21 cellular contexts compared by ENCODE assay signal in the genomic region with DNA sequence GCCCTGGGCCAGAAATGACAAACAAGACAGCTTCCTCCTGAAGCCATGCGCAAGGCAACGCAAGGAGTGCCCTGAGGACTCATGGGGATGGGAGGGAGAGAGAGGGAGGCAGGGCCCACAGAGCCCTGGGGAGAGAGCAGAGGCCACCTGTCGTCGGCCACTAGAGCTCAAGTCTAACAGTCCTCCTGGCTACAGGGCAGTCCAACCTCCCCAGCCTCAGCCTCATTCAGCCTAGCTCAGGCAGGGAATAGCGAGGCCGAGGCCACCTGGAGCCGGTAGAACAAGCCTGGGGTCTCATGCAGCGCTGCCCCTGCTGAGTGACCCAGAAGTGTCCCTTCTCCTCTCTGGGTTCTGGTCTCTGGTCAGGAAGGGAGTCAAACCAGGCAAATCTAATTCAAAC.
DNase-seq lines count a peak whose midpoint lies in the region; ATAC-seq and TF ChIP-seq lines count a peak whose summit lies in the region.
"Had no signal": no experiment of that assay in that cellular context is flagged by ENCODE, and none has a peak within 500 bp of the region (broad histone marks: within the 10 kb centered on the region; RNA-seq: fewer than 3 reads in every experiment).

No MANE protein-coding gene starts in this region.

- H3K4me3 Mint-ChIP-seq in T-helper 17 cell: peak overlapping the region; percentile 82

- H3K27ac Mint-ChIP-seq in T-helper 17 cell: peak overlapping the region; percentile 100

- H3K27me3 Mint-ChIP-seq in T-helper 17 cell: no peaks in the 10 kb centered on the region

- DNase-seq in Right ventricle myocardium inferior (ENCODE audit: missing footprints): peak; percentile 62
- no peak for DNase-seq in right atrium auricular region (ENCODE audit: low spot score)
- DNase-seq in T-helper 17 cell: no peak
- no peak for DNase-seq in effector memory CD4-positive, alpha-beta T cell
- DNase-seq in coronary artery (ENCODE audit: low spot score): no peak
- no peak for DNase-seq in stimulated activated CD4-positive, alpha-beta T cell treated with anti-CD3 and anti-CD28 coated beads, Interleukin-4, amount 100 ng/mL, for 4 hours
- DNase-seq: anterior cingulate cortex, GDM1, KBM-7, MV-4-11, NCI-H2029 treated with DMSO at 0.1 percent for 48 hours, NCI-H446 treated with DMSO at 0.1 percent for 48 hours, SHP77 treated with DMSO at 0.1 percent for 48 hours, T-helper 9 cell, uterus had no signal

- H3K27me3 ChIP-seq in right atrium auricular region: no peaks in the 10 kb centered on the region
- H3K27me3 ChIP-seq in effector memory CD4-positive, alpha-beta T cell (replicated peaks; ENCODE audit: control insufficient read depth, insufficient read depth, low read length, poor library complexity, severe bottlenecking): no peaks in the 10 kb centered on the region
- H3K27me3 ChIP-seq: uterus had no signal

- intact Hi-C loops in Right ventricle myocardium inferior (cut with DNase I): no loop called here

- H3K27ac ChIP-seq in right atrium auricular region: no peak overlapping the region
- peak overlapping the region; percentile 88 for H3K27ac ChIP-seq in effector memory CD4-positive, alpha-beta T cell (ENCODE audit: insufficient read depth, low read length, poor library complexity, severe bottlenecking)
- no peak overlapping the region for H3K27ac ChIP-seq in coronary artery
- H3K27ac ChIP-seq: heart left ventricle, parathyroid adenoma, uterus had no signal

- H3K4me1 ChIP-seq in right atrium auricular region: no peaks in the 10 kb centered on the region
- H3K4me1 ChIP-seq in effector memory CD4-positive, alpha-beta T cell (ENCODE audit: control insufficient read depth, insufficient read depth, low read length, poor library complexity, severe bottlenecking): peaks cover 93% of the 10 kb centered on the region
- H3K4me1 ChIP-seq: parathyroid adenoma, uterus had no signal

- H3K9me3 ChIP-seq in right atrium auricular region: no peaks in the 10 kb centered on the region
- H3K9me3 ChIP-seq in T-helper 17 cell (ENCODE audit: control insufficient read depth, low read length, poor library complexity, severe bottlenecking): no peaks in the 10 kb centered on the region
- H3K9me3 ChIP-seq in effector memory CD4-positive, alpha-beta T cell (ENCODE audit: control insufficient read depth, low read length): no peaks in the 10 kb centered on the region
- H3K9me3 ChIP-seq: heart left ventricle, uterus had no signal

- ATAC-seq in Right ventricle myocardium inferior (no peak), T-helper 17 cell (no peak), HG02571 (IDR thresholded peaks at IDR 0.05; ENCODE audit: unreplicated experiment) (no peak)
- ATAC-seq: activated CD4-positive, CD25-positive, alpha-beta regulatory T cell treated with anti-CD3 and anti-CD28 coated beads, Interleukin-2, amount 50 U/mL, for 24 hours; GM12878; HCT116; heart left ventricle had no signal

- TF ChIP-seq CTCF in right atrium auricular region (IDR thresholded peaks at IDR 0.05) (no peak), coronary artery (IDR thresholded peaks at IDR 0.05) (no peak)

- H3K36me3 ChIP-seq in right atrium auricular region: no peaks in the 10 kb centered on the region
- H3K36me3 ChIP-seq in effector memory CD4-positive, alpha-beta T cell (ENCODE audit: control insufficient read depth, insufficient read depth, low read length): peaks cover 33% of the 10 kb centered on the region
- H3K36me3 ChIP-seq: heart left ventricle, uterus had no signal

- peaks cover 85% of the 10 kb centered on the region for H3K4me1 Mint-ChIP-seq in T-helper 17 cell

- no peaks in the 10 kb centered on the region for H3K36me3 Mint-ChIP-seq in T-helper 17 cell (ENCODE audit: low read depth)

- H3K4me3 ChIP-seq in right atrium auricular region: no peak overlapping the region
- H3K4me3 ChIP-seq in effector memory CD4-positive, alpha-beta T cell (ENCODE audit: insufficient read depth, low read depth, low read length, poor library complexity, severe bottlenecking): peak overlapping the region; percentile 11
- H3K4me3 ChIP-seq in coronary artery: no peak overlapping the region
- H3K4me3 ChIP-seq: GM12878, heart left ventricle, uterus had no signal
